Comparison of ENCODE assay signal across 1 cellular context in the genomic region with DNA sequence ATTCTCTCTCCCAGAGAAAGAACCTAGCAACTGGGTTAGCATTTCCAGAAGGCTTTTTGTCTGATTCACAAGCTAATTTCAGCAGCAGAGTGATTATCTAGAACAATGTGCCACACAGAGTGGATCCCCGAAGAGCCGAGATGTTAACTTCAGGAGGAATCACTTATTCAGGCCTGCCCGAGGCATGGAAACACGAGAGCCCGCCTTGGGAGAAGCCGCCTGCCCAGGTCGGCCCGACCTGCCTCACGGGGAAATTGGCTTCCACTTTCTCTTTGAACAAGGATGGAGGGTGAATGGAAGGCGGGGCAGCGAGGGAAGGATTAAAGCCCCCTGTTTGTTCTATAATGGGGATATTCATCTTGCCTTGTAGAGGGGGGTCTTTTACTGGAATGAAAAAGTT.
TF ChIP-seq lines count a peak whose summit lies in the region.

No MANE protein-coding gene starts in this region.

TF ChIP-seq in GM23338, 12 proteins besides CTCF, POLR2A, EP300 and RAD21 (continued from another document):
- TF ChIP-seq, protein P1, sequence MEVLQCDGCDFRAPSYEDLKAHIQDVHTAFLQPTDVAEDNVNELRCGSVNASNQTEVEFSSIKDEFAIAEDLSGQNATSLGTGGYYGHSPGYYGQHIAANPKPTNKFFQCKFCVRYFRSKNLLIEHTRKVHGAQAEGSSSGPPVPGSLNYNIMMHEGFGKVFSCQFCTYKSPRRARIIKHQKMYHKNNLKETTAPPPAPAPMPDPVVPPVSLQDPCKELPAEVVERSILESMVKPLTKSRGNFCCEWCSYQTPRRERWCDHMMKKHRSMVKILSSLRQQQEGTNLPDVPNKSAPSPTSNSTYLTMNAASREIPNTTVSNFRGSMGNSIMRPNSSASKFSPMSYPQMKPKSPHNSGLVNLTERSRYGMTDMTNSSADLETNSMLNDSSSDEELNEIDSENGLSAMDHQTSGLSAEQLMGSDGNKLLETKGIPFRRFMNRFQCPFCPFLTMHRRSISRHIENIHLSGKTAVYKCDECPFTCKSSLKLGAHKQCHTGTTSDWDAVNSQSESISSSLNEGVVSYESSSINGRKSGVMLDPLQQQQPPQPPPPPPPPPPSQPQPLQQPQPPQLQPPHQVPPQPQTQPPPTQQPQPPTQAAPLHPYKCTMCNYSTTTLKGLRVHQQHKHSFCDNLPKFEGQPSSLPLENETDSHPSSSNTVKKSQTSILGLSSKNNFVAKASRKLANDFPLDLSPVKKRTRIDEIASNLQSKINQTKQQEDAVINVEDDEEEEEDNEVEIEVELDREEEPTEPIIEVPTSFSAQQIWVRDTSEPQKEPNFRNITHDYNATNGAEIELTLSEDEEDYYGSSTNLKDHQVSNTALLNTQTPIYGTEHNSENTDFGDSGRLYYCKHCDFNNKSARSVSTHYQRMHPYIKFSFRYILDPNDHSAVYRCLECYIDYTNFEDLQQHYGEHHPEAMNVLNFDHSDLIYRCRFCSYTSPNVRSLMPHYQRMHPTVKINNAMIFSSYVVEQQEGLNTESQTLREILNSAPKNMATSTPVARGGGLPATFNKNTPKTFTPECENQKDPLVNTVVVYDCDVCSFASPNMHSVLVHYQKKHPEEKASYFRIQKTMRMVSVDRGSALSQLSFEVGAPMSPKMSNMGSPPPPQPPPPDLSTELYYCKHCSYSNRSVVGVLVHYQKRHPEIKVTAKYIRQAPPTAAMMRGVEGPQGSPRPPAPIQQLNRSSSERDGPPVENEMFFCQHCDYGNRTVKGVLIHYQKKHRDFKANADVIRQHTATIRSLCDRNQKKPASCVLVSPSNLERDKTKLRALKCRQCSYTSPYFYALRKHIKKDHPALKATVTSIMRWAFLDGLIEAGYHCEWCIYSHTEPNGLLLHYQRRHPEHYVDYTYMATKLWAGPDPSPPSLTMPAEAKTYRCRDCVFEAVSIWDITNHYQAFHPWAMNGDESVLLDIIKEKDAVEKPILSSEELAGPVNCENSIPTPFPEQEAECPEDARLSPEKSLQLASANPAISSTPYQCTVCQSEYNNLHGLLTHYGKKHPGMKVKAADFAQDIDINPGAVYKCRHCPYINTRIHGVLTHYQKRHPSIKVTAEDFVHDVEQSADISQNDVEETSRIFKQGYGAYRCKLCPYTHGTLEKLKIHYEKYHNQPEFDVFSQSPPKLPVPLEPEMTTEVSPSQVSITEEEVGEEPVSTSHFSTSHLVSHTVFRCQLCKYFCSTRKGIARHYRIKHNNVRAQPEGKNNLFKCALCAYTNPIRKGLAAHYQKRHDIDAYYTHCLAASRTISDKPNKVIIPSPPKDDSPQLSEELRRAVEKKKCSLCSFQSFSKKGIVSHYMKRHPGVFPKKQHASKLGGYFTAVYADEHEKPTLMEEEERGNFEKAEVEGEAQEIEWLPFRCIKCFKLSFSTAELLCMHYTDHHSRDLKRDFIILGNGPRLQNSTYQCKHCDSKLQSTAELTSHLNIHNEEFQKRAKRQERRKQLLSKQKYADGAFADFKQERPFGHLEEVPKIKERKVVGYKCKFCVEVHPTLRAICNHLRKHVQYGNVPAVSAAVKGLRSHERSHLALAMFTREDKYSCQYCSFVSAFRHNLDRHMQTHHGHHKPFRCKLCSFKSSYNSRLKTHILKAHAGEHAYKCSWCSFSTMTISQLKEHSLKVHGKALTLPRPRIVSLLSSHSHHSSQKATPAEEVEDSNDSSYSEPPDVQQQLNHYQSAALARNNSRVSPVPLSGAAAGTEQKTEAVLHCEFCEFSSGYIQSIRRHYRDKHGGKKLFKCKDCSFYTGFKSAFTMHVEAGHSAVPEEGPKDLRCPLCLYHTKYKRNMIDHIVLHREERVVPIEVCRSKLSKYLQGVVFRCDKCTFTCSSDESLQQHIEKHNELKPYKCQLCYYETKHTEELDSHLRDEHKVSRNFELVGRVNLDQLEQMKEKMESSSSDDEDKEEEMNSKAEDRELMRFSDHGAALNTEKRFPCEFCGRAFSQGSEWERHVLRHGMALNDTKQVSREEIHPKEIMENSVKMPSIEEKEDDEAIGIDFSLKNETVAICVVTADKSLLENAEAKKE (CRISPR knock-in tag; IDR thresholded peaks at IDR 0.05): no peak
- TF ChIP-seq JUNB (IDR thresholded peaks at IDR 0.05; ENCODE audit: unreplicated experiment) (no peak), ZNF331 (CRISPR knock-in tag; IDR thresholded peaks at IDR 0.05; ENCODE audit: low read depth) (no peak), CREB1 (CRISPR knock-in tag; IDR thresholded peaks at IDR 0.05; ENCODE audit: low read depth) (no peak), STAT1 (IDR thresholded peaks at IDR 0.05; ENCODE audit: unreplicated experiment) (no peak), NANOG (IDR thresholded peaks at IDR 0.05; ENCODE audit: borderline replicate concordance) (no peak)
- TF ChIP-seq, protein P2, sequence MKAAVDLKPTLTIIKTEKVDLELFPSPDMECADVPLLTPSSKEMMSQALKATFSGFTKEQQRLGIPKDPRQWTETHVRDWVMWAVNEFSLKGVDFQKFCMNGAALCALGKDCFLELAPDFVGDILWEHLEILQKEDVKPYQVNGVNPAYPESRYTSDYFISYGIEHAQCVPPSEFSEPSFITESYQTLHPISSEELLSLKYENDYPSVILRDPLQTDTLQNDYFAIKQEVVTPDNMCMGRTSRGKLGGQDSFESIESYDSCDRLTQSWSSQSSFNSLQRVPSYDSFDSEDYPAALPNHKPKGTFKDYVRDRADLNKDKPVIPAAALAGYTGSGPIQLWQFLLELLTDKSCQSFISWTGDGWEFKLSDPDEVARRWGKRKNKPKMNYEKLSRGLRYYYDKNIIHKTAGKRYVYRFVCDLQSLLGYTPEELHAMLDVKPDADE (IDR thresholded peaks at IDR 0.05): no peak
- TF ChIP-seq, protein P3, sequence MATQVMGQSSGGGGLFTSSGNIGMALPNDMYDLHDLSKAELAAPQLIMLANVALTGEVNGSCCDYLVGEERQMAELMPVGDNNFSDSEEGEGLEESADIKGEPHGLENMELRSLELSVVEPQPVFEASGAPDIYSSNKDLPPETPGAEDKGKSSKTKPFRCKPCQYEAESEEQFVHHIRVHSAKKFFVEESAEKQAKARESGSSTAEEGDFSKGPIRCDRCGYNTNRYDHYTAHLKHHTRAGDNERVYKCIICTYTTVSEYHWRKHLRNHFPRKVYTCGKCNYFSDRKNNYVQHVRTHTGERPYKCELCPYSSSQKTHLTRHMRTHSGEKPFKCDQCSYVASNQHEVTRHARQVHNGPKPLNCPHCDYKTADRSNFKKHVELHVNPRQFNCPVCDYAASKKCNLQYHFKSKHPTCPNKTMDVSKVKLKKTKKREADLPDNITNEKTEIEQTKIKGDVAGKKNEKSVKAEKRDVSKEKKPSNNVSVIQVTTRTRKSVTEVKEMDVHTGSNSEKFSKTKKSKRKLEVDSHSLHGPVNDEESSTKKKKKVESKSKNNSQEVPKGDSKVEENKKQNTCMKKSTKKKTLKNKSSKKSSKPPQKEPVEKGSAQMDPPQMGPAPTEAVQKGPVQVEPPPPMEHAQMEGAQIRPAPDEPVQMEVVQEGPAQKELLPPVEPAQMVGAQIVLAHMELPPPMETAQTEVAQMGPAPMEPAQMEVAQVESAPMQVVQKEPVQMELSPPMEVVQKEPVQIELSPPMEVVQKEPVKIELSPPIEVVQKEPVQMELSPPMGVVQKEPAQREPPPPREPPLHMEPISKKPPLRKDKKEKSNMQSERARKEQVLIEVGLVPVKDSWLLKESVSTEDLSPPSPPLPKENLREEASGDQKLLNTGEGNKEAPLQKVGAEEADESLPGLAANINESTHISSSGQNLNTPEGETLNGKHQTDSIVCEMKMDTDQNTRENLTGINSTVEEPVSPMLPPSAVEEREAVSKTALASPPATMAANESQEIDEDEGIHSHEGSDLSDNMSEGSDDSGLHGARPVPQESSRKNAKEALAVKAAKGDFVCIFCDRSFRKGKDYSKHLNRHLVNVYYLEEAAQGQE (IDR thresholded peaks at IDR 0.05; ENCODE audit: unreplicated experiment): no peak
TF ChIP-seq in GM23338: peak in this region for 0.
